In the genomic region with DNA sequence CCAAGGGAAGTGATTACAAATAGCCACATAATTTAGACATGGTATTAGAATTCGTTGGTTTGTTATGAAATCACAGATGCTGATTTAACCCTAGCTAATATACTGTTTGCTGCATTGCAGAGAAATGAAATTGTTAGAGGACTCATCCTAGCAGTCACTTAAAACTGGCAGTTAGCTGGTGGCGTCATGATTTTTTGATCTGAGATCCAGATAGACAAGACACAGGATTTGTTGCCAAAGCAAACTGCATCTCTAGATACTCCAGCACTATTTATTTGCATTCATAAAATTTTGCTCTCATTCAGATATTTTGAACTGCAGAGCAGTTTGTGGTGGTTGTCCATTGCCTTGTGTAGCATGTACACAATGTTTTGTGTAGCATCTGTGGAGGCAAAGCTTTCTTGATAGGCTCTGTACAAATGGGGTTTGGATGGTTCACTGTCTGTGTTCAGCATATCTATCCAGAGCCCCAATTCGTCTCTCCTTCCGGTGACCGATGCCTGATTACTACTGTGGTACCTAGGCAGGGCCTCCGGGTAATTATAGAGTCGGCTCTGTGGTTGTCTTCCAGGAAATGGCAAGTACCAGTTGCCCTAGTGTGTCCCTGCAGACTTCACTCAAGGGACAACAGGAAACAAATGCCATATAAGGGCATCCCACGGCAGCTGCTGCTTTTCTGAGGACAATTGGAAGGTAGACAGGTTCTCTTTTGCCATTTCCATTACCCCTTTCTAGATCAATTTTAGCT, we compare ENCODE assay signal across 8 cellular contexts. TPM values are rescaled to one million over a fixed set of nuclear protein-coding genes. Genes with fewer than 3 reads are reported as not detected.
DNase-seq lines count a peak whose midpoint lies in the region; ATAC-seq and TF ChIP-seq lines count a peak whose summit lies in the region.

No MANE protein-coding gene starts in this region.

- peak; percentile 100 for ATAC-seq in GM21576 (IDR thresholded peaks at IDR 0.05; ENCODE audit: unreplicated experiment)

- H3K4me3 ChIP-seq in GM12865 (ENCODE audit: low read depth, low read length) = no peak overlapping the region

- peak; percentile 83 for DNase-seq in GM12865 (ENCODE audit: low read depth)
- DNase-seq in KBM-7 = peak; percentile 91
- DNase-seq in SKM-1 (lab: John Stamatoyannopoulos, UW; ENCODE audit: unreplicated experiment) = peak; percentile 28
- DNase-seq in cerebellum (ENCODE audit: low spot score) = peak; percentile 59
- DNase-seq in stimulated activated CD8-positive, alpha-beta memory T cell treated with anti-CD3 and anti-CD28 coated beads, Interleukin-2, amount 100 ng/mL, for 48 hours (ENCODE audit: low read depth in 2 of 2) = peak; percentile 5 to 12
- no peak for DNase-seq in HuH-7 (ENCODE audit: low spot score)
- no peak for DNase-seq in hypothalamus (lab: John Stamatoyannopoulos, UW)

- no peak for TF ChIP-seq CTCF in GM12865 (IDR thresholded peaks at IDR 0.05; ENCODE audit: insufficient read depth, low read depth, low read length, missing control alignments)

- in situ Hi-C loops in KBM-7 (cut with MboI; ENCODE audit: low pct_unique_long_range_greater_than_20kb, low sequenced_read_pairs) = no loop called here

RNA-seq across cellular contexts. Expression of a gene that starts 30.1 kb away (rescaled TPM):
- total RNA-seq in cerebellum = 83.3 TPM

RNA-seq across cellular contexts. Expression of a gene that starts 49.1 kb away (rescaled TPM):
- total RNA-seq in cerebellum = 0.09 TPM

Comparison
In these comparisons a context has a peak if more than half of its experiments do, and no peak if none do; other contexts are left out.
1. DNase-seq: peak in GM12865 (single experiment), KBM-7 (single experiment), SKM-1 (single experiment), cerebellum (single experiment) and stimulated activated CD8-positive, alpha-beta memory T cell treated with anti-CD3 and anti-CD28 coated beads, Interleukin-2, amount 100 ng/mL, for 48 hours (2 of 2); none in HuH-7 (single experiment) and hypothalamus (0 of 51).